Comparison of ENCODE assay signal across 7 cellular contexts in the genomic region with DNA sequence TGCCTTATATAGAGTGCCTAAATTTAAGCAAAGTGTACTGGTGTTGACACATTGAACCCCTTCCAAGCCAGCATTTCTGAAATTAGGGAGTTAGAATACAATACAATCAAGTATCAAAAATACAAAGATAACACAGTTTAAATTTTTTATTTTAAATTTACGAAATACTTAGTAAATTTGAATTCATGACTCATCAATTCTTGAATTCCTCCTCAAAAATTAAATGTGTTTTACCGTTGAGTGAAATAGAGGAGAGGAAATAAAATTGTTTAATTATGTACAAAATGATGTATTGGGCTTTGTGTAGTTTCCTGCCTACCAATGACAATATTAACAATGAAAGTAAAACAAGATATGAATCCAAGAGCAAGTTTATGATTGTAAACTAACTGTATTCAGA.
"Had no signal": no experiment of that assay in that cellular context is flagged by ENCODE, and none has a peak within 500 bp of the region (broad histone marks: within the 10 kb centered on the region; RNA-seq: fewer than 3 reads in every experiment).

No MANE protein-coding gene starts in this region.

- H3K27me3 ChIP-seq: adrenal gland, hepatocyte had no signal

- H3K4me2 ChIP-seq: hepatocyte had no signal

- H3K36me3 ChIP-seq: adrenal gland had no signal

- H3K79me2 ChIP-seq: hepatocyte had no signal

- H2AFZ ChIP-seq: hepatocyte had no signal

- H3K4me3 ChIP-seq: adrenal gland, hepatocyte had no signal

- DNase-seq: activated gamma-delta T cell; endodermal cell; right cardiac atrium; stimulated activated CD4-positive, alpha-beta T cell treated with anti-CD3 and anti-CD28 coated beads, Interleukin-4, amount 100 ng/mL, for 4 hours had no signal

- H3K9me3 ChIP-seq: adrenal gland had no signal

- H3K27ac ChIP-seq: epithelial cell of prostate, hepatocyte had no signal
